ENCODE assay signal across 10 cellular contexts in the genomic region with DNA sequence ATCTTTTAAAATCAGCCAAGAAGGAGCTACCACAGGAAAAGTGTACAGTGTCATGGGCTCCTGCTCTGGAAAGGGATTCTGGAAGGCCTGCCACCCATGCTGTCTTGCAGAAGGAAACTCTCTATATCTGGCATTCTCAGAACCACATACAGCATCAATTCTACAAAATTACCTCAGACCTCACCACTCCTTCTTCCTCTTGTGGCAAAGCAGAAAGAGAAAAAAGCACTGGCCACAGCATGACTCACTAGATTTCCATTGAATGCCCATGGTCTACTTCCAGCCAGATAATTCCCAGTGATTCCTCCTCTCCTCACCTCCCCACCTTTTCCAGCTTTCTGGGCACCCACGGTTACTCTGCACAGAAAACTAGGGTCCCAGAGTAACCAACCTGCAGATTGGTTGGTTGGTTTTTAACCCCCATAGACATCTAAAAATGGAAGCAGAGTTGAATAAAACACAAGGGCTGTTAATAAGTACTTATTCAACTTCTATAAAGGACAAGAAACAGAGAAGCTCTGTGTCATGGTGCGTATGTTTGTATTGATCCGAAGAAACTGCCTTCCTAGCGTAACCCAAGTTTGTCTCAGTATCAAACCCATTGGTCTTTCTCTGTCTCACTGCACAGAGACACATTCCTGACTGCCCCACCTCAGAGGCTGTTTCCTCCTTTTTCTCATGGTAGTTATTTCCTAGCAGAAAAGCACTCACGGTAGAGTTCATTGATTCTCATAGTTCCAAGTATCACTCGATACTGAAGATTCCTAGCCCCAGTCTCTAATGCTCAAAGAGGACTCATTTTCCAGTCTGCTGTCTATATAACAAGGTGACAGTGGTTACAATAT.
DNase-seq lines count a peak whose midpoint lies in the region; ATAC-seq, FAIRE-seq and TF ChIP-seq lines count a peak whose summit lies in the region.
"Had no signal": no experiment of that assay in that cellular context is flagged by ENCODE, and none has a peak within 500 bp of the region (broad histone marks: within the 10 kb centered on the region; RNA-seq: fewer than 3 reads in every experiment).

No MANE protein-coding gene starts in this region.

- DNase-seq in AG08395 (ENCODE audit: low spot score) (peak; percentile 56), H54 (ENCODE audit: insufficient read length, low spot score) (peak; percentile 19), glomerular visceral epithelial cell (ENCODE audit: extremely low spot score) (peak; percentile 82), iPS-NIHi11 (ENCODE audit: low spot score) (no peak), DMS79 (lab: John Stamatoyannopoulos, UW) (no peak), RWPE1 (ENCODE audit: low spot score) (no peak)
- DNase-seq: CD8-positive, alpha-beta T cell; NCI-H748 treated with DMSO at 0.1 percent for 48 hours had no signal

- peaks cover 8% of the 10 kb centered on the region for H3K27me3 Mint-ChIP-seq in T-helper 1 cell treated with Interleukin-12 subunit alpha and Interleukin-12 subunit beta and Interleukin-4 antibody, amounts not matched to agents 30 μg/mL and 1 μg/mL, for 36 hours (ENCODE audit: low read depth)

- no peak for FAIRE-seq in H54 (lab: Jason Lieb, UNC)

- TF ChIP-seq POLR2A in H54 (IDR thresholded peaks at IDR 0.05; ENCODE audit: low read depth, low read length): no peak

- H3K27ac Mint-ChIP-seq in T-helper 1 cell treated with Interleukin-12 subunit alpha and Interleukin-12 subunit beta and Interleukin-4 antibody, amounts not matched to agents 30 μg/mL and 1 μg/mL, for 36 hours: peak overlapping the region; percentile 75
- H3K27ac Mint-ChIP-seq: CD8-positive, alpha-beta T cell had no signal

- peaks cover 50% of the 10 kb centered on the region for H3K4me1 Mint-ChIP-seq in T-helper 1 cell treated with Interleukin-12 subunit alpha and Interleukin-12 subunit beta and Interleukin-4 antibody, amounts not matched to agents 30 μg/mL and 1 μg/mL, for 36 hours (ENCODE audit: low read depth)

- TF ChIP-seq CTCF in RWPE1 (conservative IDR thresholded peaks at IDR 0.05; ENCODE audit: low read depth): no peak

- POLR2A ChIA-PET in RWPE1 (lab: Yijun Ruan, JAX; ENCODE audit: low non-redundant PET): interaction anchor here (0.6 kb wide), 1 partner anchor 13 kb away, joined by 3 read pairs; no protein-coding TSS in a partner anchor

- H3K36me3 Mint-ChIP-seq in T-helper 1 cell treated with Interleukin-12 subunit alpha and Interleukin-12 subunit beta and Interleukin-4 antibody, amounts not matched to agents 30 μg/mL and 1 μg/mL, for 36 hours (ENCODE audit: low read depth): peaks cover 7% of the 10 kb centered on the region
- H3K36me3 Mint-ChIP-seq: CD8-positive, alpha-beta T cell had no signal

- H3K27ac ChIP-seq in RWPE1: no peak overlapping the region

- H3K4me3 Mint-ChIP-seq in T-helper 1 cell treated with Interleukin-12 subunit alpha and Interleukin-12 subunit beta and Interleukin-4 antibody, amounts not matched to agents 30 μg/mL and 1 μg/mL, for 36 hours: peak overlapping the region; percentile 52
- H3K4me3 Mint-ChIP-seq: CD8-positive, alpha-beta T cell had no signal

- no peak for ATAC-seq in GM21367 (IDR thresholded peaks at IDR 0.05; ENCODE audit: unreplicated experiment)
- ATAC-seq: CD8-positive, alpha-beta T cell had no signal

- CTCF ChIA-PET in RWPE1 (lab: Yijun Ruan, JAX): interaction anchor here (0.5 to 1.2 kb wide), 2 partner anchors 9 to 57 kb away, joined by 3 read pairs; no protein-coding TSS in a partner anchor

- no peaks in the 10 kb centered on the region for H3K9me3 Mint-ChIP-seq in T-helper 1 cell treated with Interleukin-12 subunit alpha and Interleukin-12 subunit beta and Interleukin-4 antibody, amounts not matched to agents 30 μg/mL and 1 μg/mL, for 36 hours
- H3K9me3 Mint-ChIP-seq: CD8-positive, alpha-beta T cell had no signal

Comparison
In these comparisons a context has a peak if more than half of its experiments do, and no peak if none do; other contexts are left out.
1. DNase-seq: peak in AG08395 (single experiment), H54 (single experiment) and glomerular visceral epithelial cell (single experiment); none in iPS-NIHi11 (single experiment), DMS79 (single experiment) and RWPE1 (single experiment).